Comparison of ENCODE assay signal across 29 cellular contexts in genomic region chr18:841647-842370, GRCh38.
"Had no signal": no experiment of that assay in that cellular context is flagged by ENCODE, and none has a peak within 500 bp of the region (broad histone marks: within the 10 kb centered on the region; RNA-seq: fewer than 3 reads in every experiment).

No MANE protein-coding gene starts in this region.

- H3K36me3 Mint-ChIP-seq: activated naive CD8-positive, alpha-beta T cell treated with anti-CD3 and anti-CD28 coated beads, Interleukin-2, amount 10 ng/mL, durations not matched to agents 7 days and 5 days; naive thymus-derived CD4-positive, alpha-beta T cell; T-cell had no signal

- H3K27ac ChIP-seq: foreskin keratinocyte, lower lobe of right lung, sigmoid colon, testis had no signal

- H3K27ac Mint-ChIP-seq: activated B cell treated with CpG ODN at 0.5 μM for 24 hours; activated CD4-positive, alpha-beta T cell treated with anti-CD3 and anti-CD28 coated beads for 36 hours; activated naive CD8-positive, alpha-beta T cell treated with anti-CD3 and anti-CD28 coated beads, Interleukin-2, amount 10 ng/mL, durations not matched to agents 7 days and 5 days; activated T-cell treated with anti-CD3 and anti-CD28 coated beads, Interleukin-2, amount 50 U/mL, for 24 hours; activated T-helper 17 cell treated with anti-CD3 and anti-CD28 coated beads, Interleukin-2, amount 50 U/mL, for 72 hours; endodermal cell; naive thymus-derived CD4-positive, alpha-beta T cell; T-cell; T-helper 2 cell treated with Interferon-gamma antibody and Interleukin-4, amounts not matched to agents 5 μg/mL and 100 μg/mL, for 36 hours had no signal

- H3K9me3 ChIP-seq: lower lobe of right lung, sigmoid colon, testis had no signal

- H3K9me3 Mint-ChIP-seq: activated B cell treated with CpG ODN at 0.5 μM for 24 hours; activated naive CD8-positive, alpha-beta T cell treated with anti-CD3 and anti-CD28 coated beads, Interleukin-2, amount 10 ng/mL, durations not matched to agents 7 days and 5 days; activated T-cell treated with anti-CD3 and anti-CD28 coated beads, Interleukin-2, amount 50 U/mL, for 24 hours; activated T-helper 17 cell treated with anti-CD3 and anti-CD28 coated beads, Interleukin-2, amount 50 U/mL, for 72 hours; endodermal cell; naive thymus-derived CD4-positive, alpha-beta T cell; neural crest cell; T-cell; T-helper 2 cell treated with Interferon-gamma antibody and Interleukin-4, amounts not matched to agents 5 μg/mL and 100 μg/mL, for 36 hours had no signal

- H3K27me3 ChIP-seq: foreskin keratinocyte, sigmoid colon, testis had no signal

- H3K27me3 Mint-ChIP-seq: activated T-helper 17 cell treated with anti-CD3 and anti-CD28 coated beads, Interleukin-2, amount 50 U/mL, for 72 hours; T-cell had no signal

- H3K4me1 ChIP-seq: foreskin keratinocyte had no signal

- DNase-seq: activated B cell treated with CpG ODN at 0.5 μM for 24 hours; activated CD4-positive, alpha-beta T cell treated with anti-CD3 and anti-CD28 coated beads for 36 hours; activated CD4-positive, alpha-beta T cell treated with anti-CD3 and anti-CD28 coated beads, Interleukin-2, amount 50 U/mL, for 4 hours; activated CD8-positive, alpha-beta memory T cell treated with anti-CD3 and anti-CD28 coated beads for 24 hours; activated CD8-positive, alpha-beta memory T cell treated with anti-CD3 and anti-CD28 coated beads, Interleukin-2, amount 50 U/mL, for 4 hours; activated naive CD4-positive, alpha-beta T cell; activated naive CD8-positive, alpha-beta T cell treated with anti-CD3 and anti-CD28 coated beads, Interleukin-2, amount 10 ng/mL, durations not matched to agents 7 days and 5 days; activated T-cell treated with anti-CD3 and anti-CD28 coated beads, Interleukin-2, amount 50 U/mL, for 24 hours; amniotic stem cell; cerebellar nuclear complex; cortex of kidney; endodermal cell; foreskin keratinocyte; kidney; lower lobe of right lung; naive thymus-derived CD4-positive, alpha-beta T cell; occipital lobe; sigmoid colon; stimulated activated CD4-positive, alpha-beta T cell treated with anti-CD3 and anti-CD28 coated beads, Interleukin-2, amount 100 ng/mL, for 48 hours; stimulated activated CD8-positive, alpha-beta memory T cell treated with anti-CD3 and anti-CD28 coated beads, Interleukin-4, amount 100 ng/mL, for 48 hours; stimulated activated naive CD4-positive, alpha-beta T cell; T-cell; testis; trophoblast cell had no signal

- FAIRE-seq: kidney, TTC549 had no signal

- H3K36me3 ChIP-seq: lower lobe of right lung, sigmoid colon had no signal

- H3K4me3 ChIP-seq: lower lobe of right lung, sigmoid colon, smooth muscle cell, testis had no signal

- ATAC-seq: activated CD4-positive, alpha-beta T cell treated with anti-CD3 and anti-CD28 coated beads for 36 hours; activated T-helper 17 cell treated with anti-CD3 and anti-CD28 coated beads, Interleukin-2, amount 50 U/mL, for 72 hours; foreskin keratinocyte; lower lobe of right lung; naive thymus-derived CD4-positive, alpha-beta T cell; T-cell had no signal

- H3K4me3 Mint-ChIP-seq: activated B cell treated with CpG ODN at 0.5 μM for 24 hours; activated CD4-positive, alpha-beta T cell treated with anti-CD3 and anti-CD28 coated beads for 36 hours; activated naive CD8-positive, alpha-beta T cell treated with anti-CD3 and anti-CD28 coated beads, Interleukin-2, amount 10 ng/mL, durations not matched to agents 7 days and 5 days; activated T-cell treated with anti-CD3 and anti-CD28 coated beads, Interleukin-2, amount 50 U/mL, for 24 hours; activated T-helper 17 cell treated with anti-CD3 and anti-CD28 coated beads, Interleukin-2, amount 50 U/mL, for 72 hours; endodermal cell; naive thymus-derived CD4-positive, alpha-beta T cell; neural crest cell; T-cell; T-helper 2 cell treated with Interferon-gamma antibody and Interleukin-4, amounts not matched to agents 5 μg/mL and 100 μg/mL, for 36 hours had no signal

- H3K4me2 ChIP-seq: smooth muscle cell had no signal

- H3K4me1 Mint-ChIP-seq: activated B cell treated with CpG ODN at 0.5 μM for 24 hours; activated CD4-positive, alpha-beta T cell treated with anti-CD3 and anti-CD28 coated beads for 36 hours; activated T-helper 17 cell treated with anti-CD3 and anti-CD28 coated beads, Interleukin-2, amount 50 U/mL, for 72 hours; endodermal cell had no signal
